22 cellular contexts compared by ENCODE assay signal in the genomic region with DNA sequence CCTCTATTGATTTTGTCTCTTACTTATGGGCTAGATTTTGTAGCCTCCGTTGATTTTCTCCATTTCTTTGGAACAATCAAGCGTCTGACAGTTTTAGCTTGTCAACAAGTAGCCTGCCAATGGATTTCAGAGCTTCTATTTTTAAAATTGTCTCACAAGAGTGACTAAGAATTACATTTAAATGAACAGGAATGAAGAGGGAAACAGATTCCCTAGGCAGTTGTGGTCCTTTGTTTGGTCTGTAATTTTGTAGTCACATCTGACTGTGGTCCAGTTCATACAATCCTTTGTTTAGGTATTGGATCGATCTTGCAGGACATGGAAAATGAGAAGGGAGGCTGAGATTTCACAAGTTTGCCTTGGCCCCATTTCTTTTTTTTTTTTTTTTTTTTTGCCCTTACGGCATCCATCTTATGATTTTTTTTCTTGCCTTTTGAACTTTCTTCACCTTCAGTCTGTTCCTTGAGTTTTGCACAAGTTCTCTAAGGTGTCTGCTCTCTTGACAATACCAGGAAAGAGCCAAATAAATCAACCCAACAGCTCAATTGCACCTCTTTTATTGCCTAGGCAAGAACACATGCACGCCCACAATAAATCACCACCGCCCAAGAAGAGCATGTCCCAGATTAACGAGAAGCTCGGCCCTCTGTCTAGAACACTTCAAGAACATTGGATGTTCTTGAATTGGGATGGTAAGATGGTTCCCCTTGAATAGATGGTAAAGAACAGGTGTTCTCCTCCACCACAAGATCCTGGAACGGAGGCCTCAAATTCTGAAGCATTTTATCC.
DNase-seq lines count a peak whose midpoint lies in the region; TF ChIP-seq lines count a peak whose summit lies in the region.
"Had no signal": no experiment of that assay in that cellular context is flagged by ENCODE, and none has a peak within 500 bp of the region (broad histone marks: within the 10 kb centered on the region; RNA-seq: fewer than 3 reads in every experiment).

No MANE protein-coding gene starts in this region.

- DNase-seq in GM23248 (peak; percentile 29), colonic mucosa (peak; percentile 46), activated T-cell treated with anti-CD3 and anti-CD28 coated beads for 4 hours (no peak), H7 (no peak), GM19238 (ENCODE audit: insufficient read length, low spot score) (no peak)
- DNase-seq in activated CD4-positive, alpha-beta T cell treated with anti-CD3 and anti-CD28 coated beads, Interleukin-2, amount 10 ng/mL, durations not matched to agents 24 days and 14 days: no peak
- DNase-seq: activated CD4-positive, alpha-beta T cell treated with anti-CD3 and anti-CD28 coated beads, Interleukin-2, amount 50 U/mL, for 48 hours; activated T-cell treated with anti-CD3 and anti-CD28 coated beads, Interleukin-2, amount 50 U/mL, for 1 hour; H9; kidney; mammary epithelial cell; naive thymus-derived CD4-positive, alpha-beta T cell; NCI-H2171; right cardiac atrium; stimulated activated CD8-positive, alpha-beta memory T cell treated with anti-CD3 and anti-CD28 coated beads, Interleukin-4, amount 100 ng/mL, for 48 hours had no signal

- H3K79me2 ChIP-seq in GM23248 (ENCODE audit: insufficient read depth): no peaks in the 10 kb centered on the region
- H3K79me2 ChIP-seq: parathyroid adenoma had no signal

- intact Hi-C loops in colonic mucosa (cut with DNase I): loop anchor here (10.0 kb wide), 1 partner anchor 388 kb away; no protein-coding TSS in a partner anchor
- intact Hi-C loops in activated CD4-positive, alpha-beta T cell treated with anti-CD3 and anti-CD28 coated beads, Interleukin-2, amount 10 ng/mL, durations not matched to agents 24 days and 14 days (cut with micrococcal nuclease): loop anchor here (10.0 kb wide), 1 partner anchor 668 kb away; no protein-coding TSS in a partner anchor

- TF ChIP-seq CTCF in colonic mucosa (IDR thresholded peaks at IDR 0.05): no peak

- peak overlapping the region; percentile 72; the same call in 1 of the 2 replicates for H2AFZ ChIP-seq in GM23248
- H2AFZ ChIP-seq: parathyroid adenoma had no signal

- H3K9me2 ChIP-seq in GM23248 (ENCODE audit: insufficient read depth): no peaks in the 10 kb centered on the region

- no peak overlapping the region for H3K4me2 ChIP-seq in GM23248 (ENCODE audit: unreplicated experiment)

- H3K27ac Mint-ChIP-seq in activated CD4-positive, alpha-beta T cell treated with anti-CD3 and anti-CD28 coated beads, Interleukin-2, amount 10 ng/mL, durations not matched to agents 24 days and 14 days: no peak overlapping the region
- H3K27ac Mint-ChIP-seq: H9, WTC11 had no signal

- H3K36me3 ChIP-seq in GM23248 (ENCODE audit: low read depth): no peaks in the 10 kb centered on the region
- H3K36me3 ChIP-seq in colonic mucosa: no peaks in the 10 kb centered on the region
- H3K36me3 ChIP-seq in mucosa of rectum (ENCODE audit: control insufficient read depth in 2 of 2, insufficient read depth in 2 of 2, low read length in 2 of 2): no peaks in the 10 kb centered on the region
- no peaks in the 10 kb centered on the region for H3K36me3 ChIP-seq in subcutaneous abdominal adipose tissue (ENCODE audit: control insufficient read depth in 5 of 5, insufficient read depth in 5 of 5, low read length in 5 of 5)
- H3K36me3 ChIP-seq in H7 (replicated peaks; ENCODE audit: control insufficient read depth, insufficient read depth, low read length): no peaks in the 10 kb centered on the region
- H3K36me3 ChIP-seq: cardiac muscle cell had no signal

- H3K27me3 ChIP-seq in GM23248 (replicated peaks; ENCODE audit: insufficient read depth) (no peaks in the 10 kb centered on the region), colonic mucosa (no peaks in the 10 kb centered on the region), mucosa of rectum (ENCODE audit: control insufficient read depth in 2 of 2, insufficient read depth in 2 of 2, low read length in 2 of 2) (peaks cover 0 to 8% of the 10 kb centered on the region in 2 donors), subcutaneous abdominal adipose tissue (ENCODE audit: control insufficient read depth in 5 of 5, insufficient read depth in 4 of 5, low read length in 5 of 5) (peaks cover 0 to 5% (median 3%) of the 10 kb centered on the region in 5 donors), H7 (ENCODE audit: control insufficient read depth, insufficient read depth, low read length) (no peaks in the 10 kb centered on the region)
- H3K27me3 ChIP-seq: cardiac muscle cell had no signal

- peaks cover 19% of the 10 kb centered on the region; the same call in 1 of the 2 replicates for H3F3A ChIP-seq in GM23248 (ENCODE audit: insufficient read depth)

- in situ Hi-C loops in GM23248 (cut with MboI): no loop called here

- H3K4me1 Mint-ChIP-seq in activated CD4-positive, alpha-beta T cell treated with anti-CD3 and anti-CD28 coated beads, Interleukin-2, amount 10 ng/mL, durations not matched to agents 24 days and 14 days: peaks cover 18% of the 10 kb centered on the region

- no peak overlapping the region for H3K9ac ChIP-seq in GM23248
- H3K9ac ChIP-seq in colonic mucosa (ENCODE audit: low read depth in 2 of 2, low read length in 2 of 2): no peak overlapping the region
- no peak overlapping the region for H3K9ac ChIP-seq in mucosa of rectum (ENCODE audit: low read depth in 1 of 2, low read length in 2 of 2)
- H3K9ac ChIP-seq in subcutaneous abdominal adipose tissue (ENCODE audit: low read length in 5 of 5): no peak overlapping the region
- H3K9ac ChIP-seq: parathyroid adenoma had no signal

- H3K4me3 ChIP-seq in GM23248 (no peak overlapping the region), colonic mucosa (no peak overlapping the region), mucosa of rectum (ENCODE audit: low read length in 2 of 2) (no peak overlapping the region), subcutaneous abdominal adipose tissue (ENCODE audit: low read depth in 1 of 5, low read length in 5 of 5) (no peak overlapping the region), H7 (ENCODE audit: insufficient read depth, low read depth, low read length) (no peak overlapping the region)
- H3K4me3 ChIP-seq: cardiac muscle cell, K562 had no signal

- peaks cover 23% of the 10 kb centered on the region for H3K4me1 ChIP-seq in GM23248 (ENCODE audit: insufficient read depth)
- no peaks in the 10 kb centered on the region for H3K4me1 ChIP-seq in colonic mucosa
- H3K4me1 ChIP-seq in mucosa of rectum (ENCODE audit: control insufficient read depth in 2 of 2, insufficient read depth in 2 of 2, low read length in 2 of 2): peaks cover 9 to 11% of the 10 kb centered on the region in 2 donors
- peaks cover 0 to 14% (median 8%) of the 10 kb centered on the region in 5 donors for H3K4me1 ChIP-seq in subcutaneous abdominal adipose tissue (ENCODE audit: control insufficient read depth in 5 of 5, insufficient read depth in 5 of 5, low read length in 5 of 5)
- H3K4me1 ChIP-seq: parathyroid adenoma had no signal

- no peaks in the 10 kb centered on the region for H4K20me1 ChIP-seq in GM23248 (ENCODE audit: insufficient read depth)

- no peaks in the 10 kb centered on the region for H3K9me3 ChIP-seq in GM23248 (ENCODE audit: low read depth)
- H3K9me3 ChIP-seq in colonic mucosa: no peaks in the 10 kb centered on the region
- no peaks in the 10 kb centered on the region for H3K9me3 ChIP-seq in mucosa of rectum (ENCODE audit: control insufficient read depth in 2 of 2, low read length in 2 of 2)
- H3K9me3 ChIP-seq in subcutaneous abdominal adipose tissue (ENCODE audit: control insufficient read depth in 5 of 5, low read length in 5 of 5): peaks cover 0 to 2% (median 0%) of the 10 kb centered on the region in 5 donors

- H3K27ac ChIP-seq in GM23248 (no peak overlapping the region), colonic mucosa (peak overlapping the region; percentile 17), mucosa of rectum (ENCODE audit: low read depth in 2 of 2, low read length in 2 of 2) (peak overlapping the region; percentile 43 to 60), subcutaneous abdominal adipose tissue (ENCODE audit: low read depth, low read length) (peak overlapping the region; percentile 35)
- H3K27ac ChIP-seq: C4-2B, cardiac muscle cell, parathyroid adenoma had no signal

- no peaks in the 10 kb centered on the region for H3K27me3 Mint-ChIP-seq in activated CD4-positive, alpha-beta T cell treated with anti-CD3 and anti-CD28 coated beads, Interleukin-2, amount 10 ng/mL, durations not matched to agents 24 days and 14 days
- H3K27me3 Mint-ChIP-seq: naive thymus-derived CD4-positive, alpha-beta T cell had no signal

- H3K9me3 Mint-ChIP-seq in activated CD4-positive, alpha-beta T cell treated with anti-CD3 and anti-CD28 coated beads, Interleukin-2, amount 10 ng/mL, durations not matched to agents 24 days and 14 days: no peaks in the 10 kb centered on the region
- H3K9me3 Mint-ChIP-seq: WTC11 had no signal

- no peaks in the 10 kb centered on the region for H3K36me3 Mint-ChIP-seq in activated CD4-positive, alpha-beta T cell treated with anti-CD3 and anti-CD28 coated beads, Interleukin-2, amount 10 ng/mL, durations not matched to agents 24 days and 14 days (ENCODE audit: low read depth)
- H3K36me3 Mint-ChIP-seq: WTC11 had no signal

- 24 to 30% methylated on average over 8 to 9 of the region's 9 CpGs for WGBS in GM23248 (ENCODE audit: low coverage in 1 of 2, low lambda C conversion rate in 2 of 2, missing lambda C conversion rate in 2 of 2), 2 experiments

- no peak overlapping the region for H3K4me3 Mint-ChIP-seq in activated CD4-positive, alpha-beta T cell treated with anti-CD3 and anti-CD28 coated beads, Interleukin-2, amount 10 ng/mL, durations not matched to agents 24 days and 14 days
- H3K4me3 Mint-ChIP-seq: H9; naive thymus-derived CD4-positive, alpha-beta T cell; WTC11 had no signal

Comparison
In these comparisons a context has a peak if more than half of its experiments do, and no peak if none do; other contexts are left out.
1. DNase-seq: peak in GM23248 (single experiment) and colonic mucosa (single experiment); none in activated T-cell treated with anti-CD3 and anti-CD28 coated beads for 4 hours (single experiment), H7 (single experiment), GM19238 (single experiment) and activated CD4-positive, alpha-beta T cell treated with anti-CD3 and anti-CD28 coated beads, Interleukin-2, amount 10 ng/mL, durations not matched to agents 24 days and 14 days (single experiment).